9 cellular contexts compared by ENCODE assay signal in genomic region chr14:73744874-73745529, GRCh38. TPM values are rescaled to one million over a fixed set of nuclear protein-coding genes. Genes with fewer than 3 reads are reported as not detected.
A peak's percentile ranks its signal among the peaks of the same experiment; 100 is the strongest.
DNase-seq lines count a peak whose midpoint lies in the region; ATAC-seq, FAIRE-seq and TF ChIP-seq lines count a peak whose summit lies in the region.
"Had no signal": no experiment of that assay in that cellular context is flagged by ENCODE, and none has a peak within 500 bp of the region (broad histone marks: within the 10 kb centered on the region; RNA-seq: fewer than 3 reads in every experiment).

No MANE protein-coding gene starts in this region.

- TF ChIP-seq CTCF in CD4-positive, alpha-beta T cell (IDR thresholded peaks at IDR 0.05) = no peak
- TF ChIP-seq CTCF in PC-3 (conservative IDR thresholded peaks at IDR 0.05; ENCODE audit: low read depth, low read length) (no peak), H1 (IDR thresholded peaks at IDR 0.05; ENCODE audit: control extremely low read depth in 1 of 3, insufficient read depth in 1 of 3, low read depth in 1 of 3, low read length in 3 of 3) (no peak), osteoblast (IDR thresholded peaks at IDR 0.05; ENCODE audit: extremely low read depth, low read depth, low read length) (no peak), chondrocyte (IDR thresholded peaks at IDR 0.05) (no peak)

- H2BK120ac ChIP-seq in H1 (replicated peaks; ENCODE audit: low read depth, low read length) = no peak overlapping the region

- H2AFZ ChIP-seq in PC-3 (ENCODE audit: low read length) = no peak overlapping the region
- H2AFZ ChIP-seq in H1 (ENCODE audit: low read length) = no peak overlapping the region
- no peak overlapping the region for H2AFZ ChIP-seq in osteoblast (ENCODE audit: low read length)

- H3K18ac ChIP-seq in H1 (ENCODE audit: extremely low read depth, low read length) = no peak overlapping the region

- ATAC-seq in CD4-positive, alpha-beta T cell (ENCODE audit: poor library complexity) = peak; percentile 18
- peak; percentile 66 for ATAC-seq in PC-3
- no peak for ATAC-seq in GM19324 (IDR thresholded peaks at IDR 0.05; ENCODE audit: low FRiP score, unreplicated experiment)
- no peak for ATAC-seq in GM18858 (IDR thresholded peaks at IDR 0.05; ENCODE audit: unreplicated experiment)

- peak overlapping the region; percentile 77 for H3K4me3 Mint-ChIP-seq in CD4-positive, alpha-beta T cell
- H3K4me3 Mint-ChIP-seq in chondrocyte (ENCODE audit: unreplicated experiment) = no peak overlapping the region

- no peak overlapping the region for H2BK20ac ChIP-seq in H1 (ENCODE audit: low read length)

- H3K79me1 ChIP-seq in H1 (ENCODE audit: low read depth, low read length) = peaks cover 9% of the 10 kb centered on the region

- peak in 2 of 10 experiments; percentile 39 to 43 for DNase-seq in CD4-positive, alpha-beta T cell
- DNase-seq in PC-3 (peak; percentile 91), H1 (ENCODE audit: low read depth in 1 of 2, low spot score in 2 of 2) (no peak), osteoblast (ENCODE audit: insufficient read length, low spot score, missing footprints) (peak; percentile 57), HuH-7 (ENCODE audit: low spot score) (no peak), chondrocyte (ENCODE audit: low spot score) (no peak)
- DNase-seq: NCI-H2029 had no signal

- FAIRE-seq in H1 (lab: Jason Lieb, UNC) = no peak

- H3K79me2 ChIP-seq in PC-3 (ENCODE audit: low read length) (peaks cover 97% of the 10 kb centered on the region), H1 (ENCODE audit: control insufficient read depth in 1 of 2, insufficient read depth in 2 of 2, low read length in 2 of 2) (peaks cover 0 to 44% of the 10 kb centered on the region in 2 experiments; a peak in 2 of 4 replicates), osteoblast (ENCODE audit: insufficient read depth, low read length) (peaks cover 100% of the 10 kb centered on the region)

- H3F3A ChIP-seq in PC-3 (ENCODE audit: low read length, unreplicated experiment) = peaks cover 4% of the 10 kb centered on the region

- H3K27me3 Mint-ChIP-seq in CD4-positive, alpha-beta T cell = no peaks in the 10 kb centered on the region
- H3K27me3 Mint-ChIP-seq in chondrocyte (ENCODE audit: low read depth) = no peaks in the 10 kb centered on the region

- H3K27ac ChIP-seq in CD4-positive, alpha-beta T cell (ENCODE audit: low read depth, low read length) = peak overlapping the region; percentile 76
- peak overlapping the region; percentile 76 for H3K27ac ChIP-seq in PC-3 (ENCODE audit: low read length)
- H3K27ac ChIP-seq in H1 (ENCODE audit: low read depth, low read length) = no peak overlapping the region
- peak overlapping the region; percentile 69 for H3K27ac ChIP-seq in osteoblast (ENCODE audit: low read depth, low read length)

- no peak for TF ChIP-seq EP300 in H1 (IDR thresholded peaks at IDR 0.05; ENCODE audit: borderline replicate concordance in 1 of 2, low read depth in 2 of 2, low read length in 2 of 2)

- H3K9ac ChIP-seq in PC-3 (ENCODE audit: low read length) (peak overlapping the region; percentile 20; the same call in 1 of the 2 replicates), H1 (replicated peaks in 1 of 4; ENCODE audit: extremely low read depth in 1 of 4, low read depth in 3 of 4, low read length in 3 of 4) (no peak overlapping the region)

- POLR2A ChIA-PET in CD4-positive, alpha-beta T cell (lab: Charles Lee) = interaction anchor here (0.6 to 9.8 kb wide), 6 partner anchors 11 to 72 kb away, joined by 3 to 282 read pairs (median 12); a partner anchor contains a TSS
- POLR2A ChIA-PET in PC-3 (lab: Charles Lee; ENCODE audit: unreplicated experiment) = interaction anchor here (0.5 kb wide), 1 partner anchor 13 kb away, joined by 3 read pairs; no protein-coding TSS in a partner anchor
- POLR2A ChIA-PET in H1 (lab: Charles Lee; ENCODE audit: partially characterized antibody) = interaction anchor here (0.9 to 2.4 kb wide), 3 partner anchors 9 to 18 kb away, joined by 3 to 10 read pairs (median 5); no protein-coding TSS in a partner anchor

- H3K36me3 ChIP-seq in PC-3 (ENCODE audit: low read depth, low read length) = no peaks in the 10 kb centered on the region; the same call in 1 of the 2 replicates
- H3K36me3 ChIP-seq in H1 (ENCODE audit: control insufficient read depth in 2 of 4, insufficient read depth in 4 of 4, low read length in 3 of 4) = no peaks in the 10 kb centered on the region; a peak in 1 of 8 replicates
- peaks cover 4% of the 10 kb centered on the region for H3K36me3 ChIP-seq in osteoblast (ENCODE audit: insufficient read depth, low read length)

- H3K4me1 ChIP-seq in PC-3 (ENCODE audit: insufficient read depth, low read length) (peaks cover 73% of the 10 kb centered on the region), H1 (replicated peaks in 1 of 4; ENCODE audit: control insufficient read depth in 3 of 4, insufficient read depth in 4 of 4, low read length in 3 of 4) (peaks cover 17 to 55% (median 38%) of the 10 kb centered on the region in 4 experiments), osteoblast (ENCODE audit: insufficient read depth, low read length) (peaks cover 64% of the 10 kb centered on the region)

- H3K4me1 Mint-ChIP-seq in CD4-positive, alpha-beta T cell (ENCODE audit: low read depth) = peaks cover 97% of the 10 kb centered on the region
- H3K4me1 Mint-ChIP-seq in chondrocyte (ENCODE audit: low read depth) = peaks cover 95% of the 10 kb centered on the region

- no peak for TF ChIP-seq RAD21 in H1 (IDR thresholded peaks at IDR 0.05 in 1 of 2, conservative IDR thresholded peaks at IDR 0.05 in 1 of 2; ENCODE audit: low read depth in 2 of 2, low read length in 2 of 2)

- H4K8ac ChIP-seq in H1 (ENCODE audit: extremely low read depth, insufficient read depth, low read length) = no peak overlapping the region

- no peak overlapping the region for H3K23ac ChIP-seq in H1 (ENCODE audit: insufficient read length)

- no peaks in the 10 kb centered on the region for H3K27me3 ChIP-seq in CD4-positive, alpha-beta T cell (ENCODE audit: control insufficient read depth, insufficient read depth, low read length)
- H3K27me3 ChIP-seq in PC-3 (ENCODE audit: low read length) = no peaks in the 10 kb centered on the region
- no peaks in the 10 kb centered on the region for H3K27me3 ChIP-seq in H1 (replicated peaks in 1 of 4; ENCODE audit: control insufficient read depth in 3 of 4, extremely low read depth in 1 of 4, insufficient read depth in 3 of 4, low read length in 3 of 4)
- no peaks in the 10 kb centered on the region for H3K27me3 ChIP-seq in osteoblast (ENCODE audit: insufficient read depth, low read length)

- no peak overlapping the region for H4K91ac ChIP-seq in H1 (replicated peaks; ENCODE audit: insufficient read length, low read length)

- 0 out of 2 replicates have a peak overlapping the region, but pooled peaks have one; percentile 33 for H2BK12ac ChIP-seq in H1 (ENCODE audit: low read depth, low read length)

- no peaks in the 10 kb centered on the region for H3K9me2 ChIP-seq in PC-3 (replicated peaks; ENCODE audit: low read length)

- H3K9me3 Mint-ChIP-seq in CD4-positive, alpha-beta T cell = no peaks in the 10 kb centered on the region
- no peaks in the 10 kb centered on the region for H3K9me3 Mint-ChIP-seq in chondrocyte (ENCODE audit: low read depth)

- CTCF ChIA-PET in CD4-positive, alpha-beta T cell (lab: Charles Lee) = interaction anchor here (0.8 to 6.3 kb wide), 5 partner anchors 11 to 41 kb away, joined by 3 to 65 read pairs (median 4); a partner anchor contains a TSS
- CTCF ChIA-PET in PC-3 (lab: Charles Lee) (interaction anchor here (0.6 to 1.1 kb wide), 2 partner anchors 13 to 58 kb away, joined by 4 to 6 read pairs; no protein-coding TSS in a partner anchor), H1 (lab: Charles Lee; ENCODE audit: partially characterized antibody) (interaction anchor here (1.0 to 11.1 kb wide), 8 partner anchors 9 to 80 kb away, joined by 4 to 198 read pairs (median 11); a partner anchor contains a TSS)

- no peak for TF ChIP-seq POLR2A in H1 (IDR thresholded peaks at IDR 0.05; ENCODE audit: control extremely low read depth in 1 of 2, low read depth in 2 of 2, low read length in 2 of 2)

- H3K9me3 ChIP-seq in CD4-positive, alpha-beta T cell (ENCODE audit: control insufficient read depth, low read length) = no peaks in the 10 kb centered on the region
- H3K9me3 ChIP-seq in PC-3 (ENCODE audit: low read length) = no peaks in the 10 kb centered on the region
- H3K9me3 ChIP-seq in H1 (ENCODE audit: insufficient read depth in 2 of 2, low read depth in 1 of 2, low read length in 1 of 2) = no peaks in the 10 kb centered on the region
- no peaks in the 10 kb centered on the region for H3K9me3 ChIP-seq in osteoblast (ENCODE audit: low read depth, low read length)

- H2BK15ac ChIP-seq in H1 (ENCODE audit: low read length) = no peak overlapping the region

- no peak overlapping the region for H4K5ac ChIP-seq in H1 (ENCODE audit: insufficient read length, low read depth, low read length)

- H3K56ac ChIP-seq in H1 (replicated peaks; ENCODE audit: insufficient read length, low read depth, low read length) = no peak overlapping the region

- peaks cover 55% of the 10 kb centered on the region for H4K20me1 ChIP-seq in PC-3 (ENCODE audit: low read length)
- peaks cover 5 to 12% of the 10 kb centered on the region in 2 experiments for H4K20me1 ChIP-seq in H1 (replicated peaks in 1 of 2; ENCODE audit: control insufficient read depth in 1 of 2, insufficient read depth in 2 of 2, low read length in 2 of 2)
- H4K20me1 ChIP-seq in osteoblast (ENCODE audit: insufficient read depth, low read length) = peaks cover 94% of the 10 kb centered on the region

- peaks cover 14% of the 10 kb centered on the region for H3K36me3 Mint-ChIP-seq in CD4-positive, alpha-beta T cell (ENCODE audit: low read depth)
- no peaks in the 10 kb centered on the region for H3K36me3 Mint-ChIP-seq in chondrocyte (ENCODE audit: low read depth)

- WGBS in H1 (ENCODE audit: extremely low coverage in 1 of 2, insufficient coverage in 1 of 2, insufficient read length in 1 of 2, insufficient replicate concordance in 2 of 2, low coverage in 1 of 2, low lambda C conversion rate in 2 of 2, missing lambda C conversion rate in 1 of 2), 2 experiments = 87% methylated on average over 6 of the region's 6 CpGs; no CpG with 5 or more reads in 1 of the 2 experiments

- H3K4me3 ChIP-seq in PC-3 (ENCODE audit: low read length) = peak overlapping the region; percentile 4; the same call in 1 of the 2 replicates
- H3K4me3 ChIP-seq in H1 (ENCODE audit: extremely low read depth in 1 of 4, insufficient read depth in 2 of 4, low read depth in 3 of 4, low read length in 4 of 4) = no peak overlapping the region
- H3K4me3 ChIP-seq in osteoblast (ENCODE audit: insufficient read depth, low read length) = no peak overlapping the region

- no peak overlapping the region for H3K14ac ChIP-seq in H1 (ENCODE audit: insufficient read length)

- peak overlapping the region; percentile 99 for H3K27ac Mint-ChIP-seq in CD4-positive, alpha-beta T cell
- H3K27ac Mint-ChIP-seq in chondrocyte (ENCODE audit: unreplicated experiment) = no peak overlapping the region

- H3K4ac ChIP-seq in H1 (replicated peaks; ENCODE audit: insufficient read length, low read depth, low read length) = no peak overlapping the region

- H3K4me2 ChIP-seq in PC-3 (ENCODE audit: low read length) = peak overlapping the region; percentile 71
- no peak overlapping the region for H3K4me2 ChIP-seq in H1 (ENCODE audit: insufficient read depth in 1 of 2, low read depth in 2 of 2, low read length in 2 of 2)
- no peak overlapping the region for H3K4me2 ChIP-seq in osteoblast (ENCODE audit: insufficient read depth, low read length)

- intact Hi-C loops in CD4-positive, alpha-beta T cell (cut with DNase I, micrococcal nuclease) = loop anchor here in 1 of 2 experiments (5.0 kb wide), 1 partner anchor 42 kb away; no protein-coding TSS in a partner anchor
- intact Hi-C loops in PC-3 (cut with micrococcal nuclease) = no loop called here

- H2AK5ac ChIP-seq in H1 (ENCODE audit: low read depth, low read length) = no peak overlapping the region

- H3K23me2 ChIP-seq in H1 (ENCODE audit: low read depth, low read length) = no peaks in the 10 kb centered on the region

- H2BK5ac ChIP-seq in H1 (ENCODE audit: low read depth, low read length) = no peak overlapping the region

- BruUV-seq in PC-3 (replicated peaks; lab: Mats Ljungman, UMichigan) = no TSS peak

RNA-seq across cellular contexts. Expression of gene PNMA1, which starts 30.8 kb away (rescaled TPM):
- total RNA-seq in CD4-positive, alpha-beta T cell = 10 to 100 TPM; 52.6 to 55.9 TPM
- total RNA-seq in PC-3 (2014; rRNA removed) = 30.8 and 36.7 TPM in 2 replicates
- 52.7 and 55.1 TPM in 2 replicates for total RNA-seq in H1 (2021; fragmentation: NEBNext Ultra II Directional; extraction: Animal tissue kit (Norgen Biotek cat#: 25700))
- polyA plus RNA-seq in H1 (2011; rRNA removed) = 15.8 and 23.3 TPM in 2 replicates
- 23.1 TPM for polyA plus RNA-seq in H1 (2011; cell fraction: cytosol; rRNA removed)
- polyA plus RNA-seq in H1 (2011; cell fraction: nucleus; rRNA removed) = 16.1 TPM
- 44.2 to 49.8 TPM (median 48.1 TPM) in 4 replicates for polyA plus RNA-seq in H1 (2012, experiment 1 of 2)
- 34.1 TPM for polyA plus RNA-seq in H1 (2012, experiment 2 of 2)
- polyA plus RNA-seq in H1 (2013, experiment 1 of 2) = 29.7 TPM
- 29.0 TPM for polyA plus RNA-seq in H1 (2013, experiment 2 of 2)
- 10.0 and 14.9 TPM in 2 replicates for polyA minus RNA-seq in H1 (2011; rRNA and poly(A)+ RNA removed)
- polyA minus RNA-seq in H1 (2011; cell fraction: cytosol; rRNA and poly(A)+ RNA removed) = 14.5 TPM
- 12.4 TPM for polyA minus RNA-seq in H1 (2011; cell fraction: nucleus; rRNA and poly(A)+ RNA removed)
- 40.1 and 40.2 TPM in 2 replicates for total RNA-seq in osteoblast
- total RNA-seq in chondrocyte = 72.0 to 85.2 TPM (median 72.1 TPM) in 3 replicates

Comparison
In these comparisons a context has a peak if more than half of its experiments do, and no peak if none do; other contexts are left out.
1. ATAC-seq: peak in CD4-positive, alpha-beta T cell (single experiment) and PC-3 (single experiment); none in GM19324 (single experiment) and GM18858 (single experiment).
2. DNase-seq: peak in PC-3 (single experiment) and osteoblast (single experiment); none in H1 (0 of 2), HuH-7 (single experiment) and chondrocyte (single experiment).